ENCODE assay signal across 1 cellular context in genomic region chr2:189440947-189441708, GRCh38.
A peak's percentile ranks its signal among the peaks of the same experiment; 100 is the strongest.
TF ChIP-seq lines count a peak whose summit lies in the region.

Gene WDR75 (plus strand): TSS chr2:189441474. CDS start chr2:189441493, 19 bp downstream.

TF ChIP-seq in K562, 482 proteins besides CTCF, POLR2A, EP300 and RAD21 (continued from another document and continues in another):
- TF ChIP-seq ZNF395 (CRISPR knock-in tag; IDR thresholded peaks at IDR 0.05) = no peak
- peak; percentile 74 to 88 for TF ChIP-seq MNT (conservative IDR thresholded peaks at IDR 0.05)
- no peak for TF ChIP-seq PTTG1 (tag; IDR thresholded peaks at IDR 0.05; ENCODE audit: low read depth)
- 0 out of 2 replicates have a peak, but pooled peaks have one; percentile 42 for TF ChIP-seq NFIC (IDR thresholded peaks at IDR 0.05)
- TF ChIP-seq SMC3 (conservative IDR thresholded peaks at IDR 0.05; ENCODE audit: insufficient read depth, low read depth, low read length) = no peak
- no peak for TF ChIP-seq CBX8 (IDR thresholded peaks at IDR 0.05; ENCODE audit: borderline replicate concordance, extremely low read depth, low read depth, low read length, poor library complexity, severe bottlenecking)
- TF ChIP-seq SIX5 (IDR thresholded peaks at IDR 0.05; ENCODE audit: borderline replicate concordance in 1 of 2, insufficient read depth in 1 of 2, low read depth in 1 of 2, low read length in 2 of 2) = 0 out of 4 replicates have a peak, but pooled peaks of 1 of the 2 experiments have one; percentile 7
- TF ChIP-seq ID3 (CRISPR knock-in tag; IDR thresholded peaks at IDR 0.05) = no peak
- TF ChIP-seq ID3 (tag; IDR thresholded peaks at IDR 0.05) = no peak
- TF ChIP-seq NR3C1 (CRISPR knock-in tag; IDR thresholded peaks at IDR 0.05) = no peak
- no peak for TF ChIP-seq ZNF586 (CRISPR knock-in tag; conservative IDR thresholded peaks at IDR 0.05)
- no peak for TF ChIP-seq LARP7 (IDR thresholded peaks at IDR 0.05)
- TF ChIP-seq TCF7L2 (IDR thresholded peaks at IDR 0.05; ENCODE audit: low read depth, low read length) = no peak
- TF ChIP-seq ETV1 (tag; conservative IDR thresholded peaks at IDR 0.05; ENCODE audit: low read depth) = peak; percentile 47; the same call in 1 of the 2 replicates
- TF ChIP-seq CEBPB (tag; IDR thresholded peaks at IDR 0.05) = no peak
- no peak for TF ChIP-seq HDGF (IDR thresholded peaks at IDR 0.05)
- no peak for TF ChIP-seq RFX5 (IDR thresholded peaks at IDR 0.05; ENCODE audit: low read depth, low read length)
- no peak for TF ChIP-seq ELF2 (CRISPR knock-in tag; IDR thresholded peaks at IDR 0.05)
- no peak for TF ChIP-seq HIVEP1 (CRISPR knock-in tag; IDR thresholded peaks at IDR 0.05)
- TF ChIP-seq ZKSCAN1 (IDR thresholded peaks at IDR 0.05; ENCODE audit: low read depth, low read length) = no peak
- TF ChIP-seq ZNF512 (tag; IDR thresholded peaks at IDR 0.05) = no peak
- TF ChIP-seq USF2 (CRISPR knock-in tag; IDR thresholded peaks at IDR 0.05) = peak; percentile 94
- no peak for TF ChIP-seq ZNF583 (CRISPR knock-in tag; IDR thresholded peaks at IDR 0.05)
- peak; percentile 42 to 93 (median 70) for TF ChIP-seq YY1 (IDR thresholded peaks at IDR 0.05; ENCODE audit: borderline replicate concordance in 1 of 3, control insufficient read depth in 1 of 3, extremely low read depth in 1 of 3, insufficient read depth in 3 of 3, insufficient read length in 1 of 3, insufficient replicate concordance in 2 of 3, low read depth in 1 of 3, low read length in 2 of 3)
- no peak for TF ChIP-seq ZNF277 (CRISPR knock-in tag; IDR thresholded peaks at IDR 0.05; ENCODE audit: borderline replicate concordance)
- no peak for TF ChIP-seq CREBBP (IDR thresholded peaks at IDR 0.05; ENCODE audit: low read depth, low read length)
- TF ChIP-seq SAFB (IDR thresholded peaks at IDR 0.05; ENCODE audit: borderline replicate concordance, low read depth, low read length) = no peak
- TF ChIP-seq NFE2L1 (tag; IDR thresholded peaks at IDR 0.05; ENCODE audit: borderline replicate concordance, low read depth) = no peak
- TF ChIP-seq NFE2 (IDR thresholded peaks at IDR 0.05; ENCODE audit: low read depth) = no peak
- no peak for TF ChIP-seq FOXA1 (IDR thresholded peaks at IDR 0.05; ENCODE audit: borderline replicate concordance)
- TF ChIP-seq GTF2B (IDR thresholded peaks at IDR 0.05; ENCODE audit: extremely low read depth, insufficient read length) = peak; percentile 38
- TF ChIP-seq HDAC8 (tag; IDR thresholded peaks at IDR 0.05) = no peak
- peak in 1 of 2 experiments; percentile 75; a peak in 2 of 4 replicates for TF ChIP-seq HDAC1 (IDR thresholded peaks at IDR 0.05)
- no peak for TF ChIP-seq ZNF354B (CRISPR knock-in tag; IDR thresholded peaks at IDR 0.05)
- TF ChIP-seq POLR2AphosphoS2 (IDR thresholded peaks at IDR 0.05; ENCODE audit: low read length) = peak; percentile 41; the same call in 1 of the 2 replicates
- no peak for TF ChIP-seq ZNF766 (CRISPR knock-in tag; conservative IDR thresholded peaks at IDR 0.05)
- no peak for TF ChIP-seq MTA3 (IDR thresholded peaks at IDR 0.05; ENCODE audit: borderline replicate concordance)
- no peak for TF ChIP-seq BCOR (IDR thresholded peaks at IDR 0.05)
- no peak for TF ChIP-seq SRSF7 (optimal IDR thresholded peaks at IDR 0.05; ENCODE audit: low read depth, low read length)
- no peak for TF ChIP-seq NCOA4 (IDR thresholded peaks at IDR 0.05; ENCODE audit: partially characterized antibody)
- no peak for TF ChIP-seq HMG20B (CRISPR knock-in tag; IDR thresholded peaks at IDR 0.05)
- no peak for TF ChIP-seq ELK3 (CRISPR knock-in tag; IDR thresholded peaks at IDR 0.05)
- no peak for TF ChIP-seq CGGBP1 (CRISPR knock-in tag; IDR thresholded peaks at IDR 0.05)
- no peak for TF ChIP-seq HMGN3 (IDR thresholded peaks at IDR 0.05; ENCODE audit: borderline replicate concordance, extremely low read depth, insufficient read length, low read depth, low read length)
- peak; percentile 78; the same call in 1 of the 2 replicates for TF ChIP-seq CREB3L1 (IDR thresholded peaks at IDR 0.05; ENCODE audit: borderline replicate concordance, low read depth)
- peak; percentile 30; the same call in 1 of the 2 replicates for TF ChIP-seq JUND (IDR thresholded peaks at IDR 0.05; ENCODE audit: borderline replicate concordance, low read depth, low read length)
- no peak; the same call in 2 of the 3 replicates for TF ChIP-seq JUND (tag; IDR thresholded peaks at IDR 0.05; ENCODE audit: borderline replicate concordance, low read depth, low read length)
- TF ChIP-seq HOMEZ (CRISPR knock-in tag; IDR thresholded peaks at IDR 0.05) = 0 out of 2 replicates have a peak, but pooled peaks have one; percentile 41
- no peak for TF ChIP-seq MLX (CRISPR knock-in tag; conservative IDR thresholded peaks at IDR 0.05)
- TF ChIP-seq USF1 (CRISPR knock-in tag; IDR thresholded peaks at IDR 0.05) = peak; percentile 95
- no peak for TF ChIP-seq NELFE (IDR thresholded peaks at IDR 0.05; ENCODE audit: insufficient read depth, insufficient read length)
- TF ChIP-seq KDM2B (CRISPR knock-in tag; IDR thresholded peaks at IDR 0.05) = no peak
